24 cellular contexts compared by ENCODE assay signal in genomic region chr19:41083516-41083915, GRCh38. TPM values are rescaled to one million over a fixed set of nuclear protein-coding genes. Genes with fewer than 3 reads are reported as not detected.
"Had no signal": no experiment of that assay in that cellular context is flagged by ENCODE, and none has a peak within 500 bp of the region (broad histone marks: within the 10 kb centered on the region; RNA-seq: fewer than 3 reads in every experiment).

No MANE protein-coding gene starts in this region.

- H3K79me2 ChIP-seq: hepatocyte had no signal

- H3K27ac Mint-ChIP-seq: activated CD4-positive, alpha-beta T cell treated with anti-CD3 and anti-CD28 coated beads, Interleukin-2, amount 10 ng/mL, durations not matched to agents 24 days and 14 days; activated CD8-positive, alpha-beta T cell treated with anti-CD3 and anti-CD28 coated beads for 36 hours; activated naive CD8-positive, alpha-beta T cell treated with anti-CD3 and anti-CD28 coated beads, Interleukin-2, amount 10 ng/mL, durations not matched to agents 7 days and 5 days; activated T-cell treated with anti-CD3 and anti-CD28 coated beads, Interleukin-2, amount 50 U/mL, for 24 hours; activated T-helper 2 cell treated with anti-CD3 and anti-CD28 coated beads, Interferon-gamma antibody, Interleukin-2, Interleukin-4, amounts not matched to agents 10 μg/mL and 5 μg/mL and 100 μg/mL, durations not matched to agents 14 hours and 24 hours and 36 hours; brain; endodermal cell; stimulated activated naive B cell treated with anti-CD40 and anti-IgM and Interleukin-4, amounts not matched to agents 10 μg/mL and 1 μg/mL and 100 μg/mL, for 72 hours had no signal

- H3K36me3 ChIP-seq: colonic mucosa had no signal

- H3K4me3 Mint-ChIP-seq: activated CD4-positive, alpha-beta T cell treated with anti-CD3 and anti-CD28 coated beads, Interleukin-2, amount 10 ng/mL, durations not matched to agents 24 days and 14 days; activated CD8-positive, alpha-beta T cell treated with anti-CD3 and anti-CD28 coated beads for 36 hours; activated naive CD8-positive, alpha-beta T cell treated with anti-CD3 and anti-CD28 coated beads, Interleukin-2, amount 10 ng/mL, durations not matched to agents 7 days and 5 days; activated T-cell treated with anti-CD3 and anti-CD28 coated beads, Interleukin-2, amount 50 U/mL, for 24 hours; brain; endodermal cell; stimulated activated naive B cell treated with anti-CD40 and anti-IgM and Interleukin-4, amounts not matched to agents 10 μg/mL and 1 μg/mL and 100 μg/mL, for 72 hours had no signal

- FAIRE-seq: islet of Langerhans had no signal

- H3K27ac ChIP-seq: colonic mucosa, foreskin keratinocyte, hepatocyte had no signal

- H3K27me3 ChIP-seq: colonic mucosa, foreskin keratinocyte had no signal

- H2AFZ ChIP-seq: hepatocyte had no signal

- DNase-seq: activated CD4-positive, alpha-beta T cell treated with anti-CD3 and anti-CD28 coated beads, Interleukin-2, amount 10 ng/mL, durations not matched to agents 24 days and 14 days; activated CD8-positive, alpha-beta T cell treated with anti-CD3 and anti-CD28 coated beads for 36 hours; activated naive CD4-positive, alpha-beta T cell treated with Interleukin-2 at 50 U/mL for 16 hours; activated naive CD8-positive, alpha-beta T cell treated with anti-CD3 and anti-CD28 coated beads, Interleukin-2, amount 10 ng/mL, durations not matched to agents 7 days and 5 days; activated T-cell treated with anti-CD3 and anti-CD28 coated beads, Interleukin-2, amount 50 U/mL, for 24 hours; anterior cingulate cortex; central memory CD4-positive, alpha-beta T cell; colonic mucosa; endodermal cell; occipital lobe; retina; stimulated activated naive B cell treated with anti-CD40 and anti-IgM and Interleukin-4, amounts not matched to agents 10 μg/mL and 1 μg/mL and 100 μg/mL, for 72 hours; T1000 had no signal

- H3K4me2 ChIP-seq: hepatocyte had no signal

- H3K4me3 ChIP-seq: colonic mucosa, hepatocyte had no signal

- H3K36me3 Mint-ChIP-seq: activated naive CD8-positive, alpha-beta T cell treated with anti-CD3 and anti-CD28 coated beads, Interleukin-2, amount 10 ng/mL, durations not matched to agents 7 days and 5 days; brain had no signal

- H3K4me1 Mint-ChIP-seq: activated CD4-positive, alpha-beta T cell treated with anti-CD3 and anti-CD28 coated beads, Interleukin-2, amount 10 ng/mL, durations not matched to agents 24 days and 14 days; activated naive CD8-positive, alpha-beta T cell treated with anti-CD3 and anti-CD28 coated beads, Interleukin-2, amount 10 ng/mL, durations not matched to agents 7 days and 5 days; brain; stimulated activated naive B cell treated with anti-CD40 and anti-IgM and Interleukin-4, amounts not matched to agents 10 μg/mL and 1 μg/mL and 100 μg/mL, for 72 hours had no signal

- H3K9me3 ChIP-seq: colonic mucosa had no signal

- H3K9me3 Mint-ChIP-seq: activated T-helper 2 cell treated with anti-CD3 and anti-CD28 coated beads, Interferon-gamma antibody, Interleukin-2, Interleukin-4, amounts not matched to agents 10 μg/mL and 5 μg/mL and 100 μg/mL, durations not matched to agents 14 hours and 24 hours and 36 hours had no signal

- H3K4me1 ChIP-seq: colonic mucosa, foreskin keratinocyte had no signal

RNA-seq across cellular contexts. Expression of gene CYP2A13, which starts 4.7 kb away (rescaled TPM):
- total RNA-seq: activated CD4-positive, alpha-beta T cell treated with anti-CD3 and anti-CD28 coated beads, Interleukin-2, amount 10 ng/mL, durations not matched to agents 24 days and 14 days; activated CD8-positive, alpha-beta T cell treated with anti-CD3 and anti-CD28 coated beads for 36 hours; activated naive CD8-positive, alpha-beta T cell treated with anti-CD3 and anti-CD28 coated beads, Interleukin-2, amount 10 ng/mL, durations not matched to agents 7 days and 5 days; activated T-helper 2 cell treated with anti-CD3 and anti-CD28 coated beads, Interferon-gamma antibody, Interleukin-2, Interleukin-4, amounts not matched to agents 10 μg/mL and 5 μg/mL and 100 μg/mL, durations not matched to agents 14 hours and 24 hours and 36 hours; colonic mucosa; endodermal cell; epithelial cell of proximal tubule; fibroblast of lung; foreskin keratinocyte; hepatocyte; lung microvascular endothelial cell; occipital lobe; urinary bladder had no signal
- polyA plus RNA-seq: fibroblast of lung, foreskin keratinocyte, hepatocyte, neural cell had no signal

RNA-seq across cellular contexts. Expression of gene CYP2F1, which starts 30.7 kb away (rescaled TPM):
- total RNA-seq: activated CD4-positive, alpha-beta T cell treated with anti-CD3 and anti-CD28 coated beads, Interleukin-2, amount 10 ng/mL, durations not matched to agents 24 days and 14 days; activated CD8-positive, alpha-beta T cell treated with anti-CD3 and anti-CD28 coated beads for 36 hours; activated naive CD8-positive, alpha-beta T cell treated with anti-CD3 and anti-CD28 coated beads, Interleukin-2, amount 10 ng/mL, durations not matched to agents 7 days and 5 days; activated T-helper 2 cell treated with anti-CD3 and anti-CD28 coated beads, Interferon-gamma antibody, Interleukin-2, Interleukin-4, amounts not matched to agents 10 μg/mL and 5 μg/mL and 100 μg/mL, durations not matched to agents 14 hours and 24 hours and 36 hours; colonic mucosa; endodermal cell; epithelial cell of proximal tubule; fibroblast of lung; foreskin keratinocyte; hepatocyte; left lobe of liver; lung microvascular endothelial cell; occipital lobe; urinary bladder had no signal
- polyA plus RNA-seq: fibroblast of lung, foreskin keratinocyte, hepatocyte, neural cell, urinary bladder had no signal
